Comparison of ENCODE assay signal across 40 cellular contexts in the genomic region with DNA sequence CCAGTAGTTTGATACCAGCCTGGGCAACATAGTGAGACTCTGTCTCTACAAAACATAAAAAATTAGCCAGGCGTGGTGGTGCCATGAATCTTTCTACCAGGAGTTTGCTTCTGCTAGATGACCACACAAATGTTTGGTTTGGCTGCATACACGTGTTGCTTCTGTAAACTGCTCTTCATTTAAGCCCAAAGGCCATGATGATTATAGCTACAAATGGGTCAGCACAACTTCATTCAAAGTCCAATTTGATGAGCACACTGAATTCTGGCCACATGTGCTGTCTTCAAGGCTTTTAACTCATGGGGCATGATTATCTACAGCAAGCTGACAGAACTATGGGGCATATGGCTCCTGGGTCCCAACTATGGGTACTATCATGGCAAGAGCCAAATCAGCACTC. TPM values are rescaled to one million over a fixed set of nuclear protein-coding genes. Genes with fewer than 3 reads are reported as not detected.
"Had no signal": no experiment of that assay in that cellular context is flagged by ENCODE, and none has a peak within 500 bp of the region (broad histone marks: within the 10 kb centered on the region; RNA-seq: fewer than 3 reads in every experiment).

No MANE protein-coding gene starts in this region.

- H3K27ac ChIP-seq: adrenal gland, ascending aorta, body of pancreas, brain microvascular endothelial cell, breast epithelium, cardiac muscle cell had no signal

- H3K4me1 ChIP-seq: adrenal gland, ascending aorta, body of pancreas, breast epithelium had no signal

- H3K36me3 ChIP-seq: adrenal gland, ascending aorta, brain microvascular endothelial cell, breast epithelium, cardiac muscle cell had no signal

- FAIRE-seq: astrocyte, bronchial epithelial cell had no signal

- ATAC-seq: activated naive CD4-positive, alpha-beta T cell treated with anti-CD3 and anti-CD28 coated beads, Interleukin-2, amount 50 U/mL, for 72 hours; activated naive CD8-positive, alpha-beta T cell treated with anti-CD3 and anti-CD28 coated beads, Interleukin-2, amount 50 U/mL, for 24 hours; activated T-cell treated with anti-CD3 and anti-CD28 coated beads, Interleukin-2, amount 50 U/mL, for 4 hours; activated T-cell treated with anti-CD3 and anti-CD28 coated beads, Interleukin-2, amount 50 U/mL, for 72 hours; activated T-helper 17 cell treated with anti-CD3 and anti-CD28 coated beads, Interleukin-2, amount 50 U/mL, for 72 hours; body of pancreas had no signal

- H3K36me3 Mint-ChIP-seq: activated naive CD8-positive, alpha-beta T cell treated with anti-CD3 and anti-CD28 coated beads for 36 hours; brain had no signal

- H3K4me1 Mint-ChIP-seq: activated naive CD4-positive, alpha-beta T cell treated with anti-CD3 and anti-CD28 coated beads, Interleukin-2, amount 50 U/mL, for 24 hours; activated naive CD8-positive, alpha-beta T cell treated with anti-CD3 and anti-CD28 coated beads for 36 hours; activated naive CD8-positive, alpha-beta T cell treated with anti-CD3 and anti-CD28 coated beads, Interleukin-2, amount 10 ng/mL, durations not matched to agents 7 days and 5 days; activated naive CD8-positive, alpha-beta T cell treated with anti-CD3 and anti-CD28 coated beads, Interleukin-2, amount 50 U/mL, for 24 hours; activated T-helper 17 cell treated with anti-CD3 and anti-CD28 coated beads, Interleukin-2, amount 50 U/mL, for 72 hours; brain; central memory CD8-positive, alpha-beta T cell had no signal

- H3K27me3 Mint-ChIP-seq: activated naive CD4-positive, alpha-beta T cell treated with anti-CD3 and anti-CD28 coated beads, Interleukin-2, amount 50 U/mL, for 24 hours; activated naive CD8-positive, alpha-beta T cell; activated naive CD8-positive, alpha-beta T cell treated with anti-CD3 and anti-CD28 coated beads for 36 hours; activated naive CD8-positive, alpha-beta T cell treated with anti-CD3 and anti-CD28 coated beads, Interleukin-2, amount 50 U/mL, for 24 hours; activated T-cell treated with anti-CD3 and anti-CD28 coated beads, Interleukin-2, amount 50 U/mL, for 24 hours had no signal

- H3K9me3 ChIP-seq: adrenal gland, body of pancreas, breast epithelium had no signal

- H3K4me3 Mint-ChIP-seq: activated naive CD4-positive, alpha-beta T cell treated with anti-CD3 and anti-CD28 coated beads for 36 hours; activated naive CD4-positive, alpha-beta T cell treated with anti-CD3 and anti-CD28 coated beads, Interleukin-2, amount 50 U/mL, for 24 hours; activated naive CD8-positive, alpha-beta T cell; activated naive CD8-positive, alpha-beta T cell treated with anti-CD3 and anti-CD28 coated beads for 36 hours; activated naive CD8-positive, alpha-beta T cell treated with anti-CD3 and anti-CD28 coated beads, Interleukin-2, amount 10 ng/mL, durations not matched to agents 7 days and 5 days; activated naive CD8-positive, alpha-beta T cell treated with anti-CD3 and anti-CD28 coated beads, Interleukin-2, amount 50 U/mL, for 24 hours; activated T-cell treated with anti-CD3 and anti-CD28 coated beads, Interleukin-2, amount 50 U/mL, for 24 hours; activated T-cell treated with anti-CD3 and anti-CD28 coated beads, Interleukin-2, amount 50 U/mL, for 4 hours; activated T-cell treated with anti-CD3 and anti-CD28 coated beads, Interleukin-2, amount 50 U/mL, for 72 hours; activated T-helper 1 cell treated with anti-CD3 and anti-CD28 coated beads, Interleukin-12 subunit alpha, Interleukin-12 subunit beta, Interleukin-2, Interleukin-4 antibody, amounts not matched to agents 30 ng/mL and 10 ng/mL and 1 ng/mL, durations not matched to agents 14 hours and 24 hours and 36 hours; activated T-helper 17 cell treated with anti-CD3 and anti-CD28 coated beads, Interleukin-2, amount 50 U/mL, for 72 hours; brain; central memory CD8-positive, alpha-beta T cell had no signal

- H3K27me3 ChIP-seq: adrenal gland, ascending aorta, body of pancreas, brain microvascular endothelial cell, breast epithelium, cardiac muscle cell had no signal

- DNase-seq: activated effector memory CD4-positive, alpha-beta T cell treated with anti-CD3 and anti-CD28 coated beads, Interleukin-2, amount 50 U/mL, for 16 hours; activated effector memory CD4-positive, alpha-beta T cell treated with Interleukin-2 at 50 U/mL for 16 hours; activated gamma-delta T cell; activated gamma-delta T cell treated with Interleukin-2 at 50 U/mL for 16 hours; activated naive CD4-positive, alpha-beta T cell; activated naive CD4-positive, alpha-beta T cell treated with anti-CD3 and anti-CD28 coated beads for 36 hours; activated naive CD4-positive, alpha-beta T cell treated with anti-CD3 and anti-CD28 coated beads, Interleukin-2, amount 50 U/mL, for 16 hours; activated naive CD4-positive, alpha-beta T cell treated with Interleukin-2 at 50 U/mL for 16 hours; activated naive CD8-positive, alpha-beta T cell treated with anti-CD3 and anti-CD28 coated beads for 36 hours; activated naive CD8-positive, alpha-beta T cell treated with anti-CD3 and anti-CD28 coated beads, Interleukin-2, amount 10 ng/mL, durations not matched to agents 7 days and 5 days; activated naive CD8-positive, alpha-beta T cell treated with anti-CD3 and anti-CD28 coated beads, Interleukin-2, amount 50 U/mL, for 24 hours; activated T-cell treated with anti-CD3 and anti-CD28 coated beads for 4 hours; activated T-cell treated with anti-CD3 and anti-CD28 coated beads, Interleukin-2, amount 50 U/mL, for 1 hour; activated T-cell treated with anti-CD3 and anti-CD28 coated beads, Interleukin-2, amount 50 U/mL, for 24 hours; activated T-cell treated with anti-CD3 and anti-CD28 coated beads, Interleukin-2, amount 50 U/mL, for 4 hours; activated T-cell treated with anti-CD3 and anti-CD28 coated beads, Interleukin-2, amount 50 U/mL, for 48 hours; activated T-cell treated with anti-CD3 and anti-CD28 coated beads, Interleukin-2, amount 50 U/mL, for 72 hours; adrenal gland; amniotic stem cell; amygdala; anterior cingulate cortex; aorta; body of pancreas; brain microvascular endothelial cell; caudate nucleus; central memory CD4-positive, alpha-beta T cell; cerebellar nuclear complex had no signal

- H3K9me3 Mint-ChIP-seq: activated naive CD8-positive, alpha-beta T cell treated with anti-CD3 and anti-CD28 coated beads, Interleukin-2, amount 50 U/mL, for 24 hours; activated T-cell treated with anti-CD3 and anti-CD28 coated beads, Interleukin-2, amount 50 U/mL, for 24 hours; activated T-helper 17 cell treated with anti-CD3 and anti-CD28 coated beads, Interleukin-2, amount 50 U/mL, for 72 hours; activated T-helper 2 cell treated with anti-CD3 and anti-CD28 coated beads, Interferon-gamma antibody, Interleukin-2, Interleukin-4, amounts not matched to agents 10 μg/mL and 5 μg/mL and 100 μg/mL, durations not matched to agents 14 hours and 24 hours and 36 hours had no signal

- H3K27ac Mint-ChIP-seq: activated naive CD4-positive, alpha-beta T cell treated with anti-CD3 and anti-CD28 coated beads for 36 hours; activated naive CD4-positive, alpha-beta T cell treated with anti-CD3 and anti-CD28 coated beads, Interleukin-2, amount 50 U/mL, for 24 hours; activated naive CD4-positive, alpha-beta T cell treated with anti-CD3 and anti-CD28 coated beads, Interleukin-2, amount 50 U/mL, for 72 hours; activated naive CD8-positive, alpha-beta T cell; activated naive CD8-positive, alpha-beta T cell treated with anti-CD3 and anti-CD28 coated beads for 36 hours; activated naive CD8-positive, alpha-beta T cell treated with anti-CD3 and anti-CD28 coated beads, Interleukin-2, amount 10 ng/mL, durations not matched to agents 7 days and 5 days; activated naive CD8-positive, alpha-beta T cell treated with anti-CD3 and anti-CD28 coated beads, Interleukin-2, amount 50 U/mL, for 24 hours; activated T-cell treated with anti-CD3 and anti-CD28 coated beads, Interleukin-2, amount 50 U/mL, for 24 hours; activated T-cell treated with anti-CD3 and anti-CD28 coated beads, Interleukin-2, amount 50 U/mL, for 72 hours; activated T-helper 1 cell treated with anti-CD3 and anti-CD28 coated beads, Interleukin-12 subunit alpha, Interleukin-12 subunit beta, Interleukin-2, Interleukin-4 antibody, amounts not matched to agents 30 ng/mL and 10 ng/mL and 1 ng/mL, durations not matched to agents 14 hours and 24 hours and 36 hours; activated T-helper 17 cell treated with anti-CD3 and anti-CD28 coated beads, Interleukin-2, amount 50 U/mL, for 72 hours; activated T-helper 2 cell treated with anti-CD3 and anti-CD28 coated beads, Interferon-gamma antibody, Interleukin-2, Interleukin-4, amounts not matched to agents 10 μg/mL and 5 μg/mL and 100 μg/mL, durations not matched to agents 14 hours and 24 hours and 36 hours; brain had no signal

- H3K4me3 ChIP-seq: adrenal gland, ascending aorta, body of pancreas, breast epithelium, cardiac muscle cell had no signal

RNA-seq across cellular contexts. Expression of gene DCT, which starts 46.3 kb away (rescaled TPM):
- total RNA-seq: activated T-cell treated with anti-CD3 and anti-CD28 coated beads, Interleukin-2, amount 50 U/mL, for 4 hours; activated T-helper 1 cell treated with anti-CD3 and anti-CD28 coated beads, Interleukin-12 subunit alpha, Interleukin-12 subunit beta, Interleukin-2, Interleukin-4 antibody, amounts not matched to agents 30 ng/mL and 10 ng/mL and 1 ng/mL, durations not matched to agents 14 hours and 24 hours and 36 hours; activated T-helper 2 cell treated with anti-CD3 and anti-CD28 coated beads, Interferon-gamma antibody, Interleukin-2, Interleukin-4, amounts not matched to agents 10 μg/mL and 5 μg/mL and 100 μg/mL, durations not matched to agents 14 hours and 24 hours and 36 hours; ascending aorta; bronchial epithelial cell had no signal
- polyA plus RNA-seq: cardiac muscle cell had no signal
